Comparison of ENCODE assay signal across 8 cellular contexts in the genomic region with DNA sequence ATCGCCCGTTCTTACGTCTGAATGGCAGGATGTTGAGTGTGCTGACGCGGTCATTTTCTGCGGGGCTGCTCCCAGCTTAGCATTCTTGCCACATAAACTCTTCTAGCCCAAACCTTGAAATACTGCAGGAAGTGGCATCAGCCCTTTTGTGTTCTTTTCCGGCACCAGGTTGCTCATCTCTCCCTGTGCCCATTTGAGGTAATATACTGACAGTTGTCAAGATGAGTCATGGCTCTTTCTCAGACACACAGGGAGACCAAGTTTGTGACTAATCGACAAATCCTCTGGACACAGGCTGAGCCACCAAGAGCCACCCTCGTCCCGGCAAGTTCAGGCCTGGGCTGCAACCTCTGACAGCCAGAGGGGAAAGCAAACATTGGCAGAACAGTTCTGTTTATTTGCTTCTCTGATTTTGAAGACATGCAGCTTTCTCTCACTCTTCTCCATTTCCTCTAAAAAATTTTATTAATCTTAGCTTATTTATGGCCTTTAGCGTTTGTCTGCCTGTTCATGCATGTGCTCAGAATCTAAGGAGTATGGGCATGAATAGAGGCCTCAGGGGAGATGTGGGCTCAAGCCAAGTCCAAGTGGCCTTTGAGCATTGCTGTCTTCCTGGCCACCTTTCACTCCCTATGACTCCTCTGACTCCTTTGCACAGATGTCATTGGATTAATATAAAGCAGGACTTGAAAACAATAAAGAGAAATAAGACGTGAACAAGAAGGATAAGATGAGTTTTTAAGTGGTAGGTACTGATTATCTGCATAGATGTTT.
DNase-seq lines count a peak whose midpoint lies in the region; ATAC-seq and TF ChIP-seq lines count a peak whose summit lies in the region.

No MANE protein-coding gene starts in this region.

- H3K27ac ChIP-seq in left lung (peak overlapping the region in 1 of 2 donors; percentile 45), coronary artery (peak overlapping the region in 1 of 2 donors; percentile 47)

- no peaks in the 10 kb centered on the region for H3K27me3 ChIP-seq in left lung

- in situ Hi-C loops in astrocyte of the spinal cord (cut with HindIII; ENCODE audit: low sequenced_read_pairs): no loop called here

- H3K4me3 ChIP-seq in astrocyte of the spinal cord (ENCODE audit: low read depth, low read length) (no peak overlapping the region), left lung (no peak overlapping the region), coronary artery (no peak overlapping the region)

- no peaks in the 10 kb centered on the region for H3K36me3 ChIP-seq in left lung

- H3K9me3 ChIP-seq in left lung: peaks cover 0 to 2% of the 10 kb centered on the region in 2 donors

- TF ChIP-seq CTCF in astrocyte of the spinal cord (IDR thresholded peaks at IDR 0.05; ENCODE audit: low read depth, low read length): no peak
- no peak for TF ChIP-seq CTCF in left lung (IDR thresholded peaks at IDR 0.05)
- TF ChIP-seq CTCF in coronary artery (IDR thresholded peaks at IDR 0.05): no peak

- peak; percentile 92 for DNase-seq in A172 (ENCODE audit: low spot score)
- DNase-seq in KG1 (lab: John Stamatoyannopoulos, UW): peak; percentile 3
- DNase-seq in astrocyte of the spinal cord (ENCODE audit: low read depth, low spot score): peak; percentile 75
- DNase-seq in left lung: no peak
- DNase-seq in coronary artery (ENCODE audit: low spot score): no peak
- no peak for DNase-seq in NCI-H1694 (lab: John Stamatoyannopoulos, UW)
- no peak for DNase-seq in OCI-M2 (lab: John Stamatoyannopoulos, UW; ENCODE audit: unreplicated experiment)
- no peak for DNase-seq in NCI-H82 (lab: John Stamatoyannopoulos, UW)

- no peaks in the 10 kb centered on the region for H3K4me1 ChIP-seq in left lung

- ATAC-seq in left lung: peak; percentile 25

- intact Hi-C loops in left lung (cut with DNase I): no loop called here

Comparison
In these comparisons a context has a peak if more than half of its experiments do, and no peak if none do; other contexts are left out.
1. DNase-seq: peak in A172 (single experiment), KG1 (single experiment) and astrocyte of the spinal cord (single experiment); none in left lung (0 of 2), coronary artery (single experiment), NCI-H1694 (single experiment), OCI-M2 (single experiment) and NCI-H82 (single experiment).